10 cellular contexts compared by ENCODE assay signal in genomic region chr2:176830362-176830761, GRCh38.
DNase-seq lines count a peak whose midpoint lies in the region; ATAC-seq and TF ChIP-seq lines count a peak whose summit lies in the region.
"Had no signal": no experiment of that assay in that cellular context is flagged by ENCODE, and none has a peak within 500 bp of the region (broad histone marks: within the 10 kb centered on the region; RNA-seq: fewer than 3 reads in every experiment).

No MANE protein-coding gene starts in this region.

- POLR2A ChIA-PET in activated naive CD8-positive, alpha-beta T cell treated with anti-CD3 and anti-CD28 coated beads, Interleukin-2, amount 10 ng/mL, durations not matched to agents 7 days and 5 days (lab: Charles Lee): interaction anchor here (0.6 to 1.1 kb wide), 2 partner anchors 22 to 154 kb away, joined by 4 read pairs; no protein-coding TSS in a partner anchor

- TF ChIP-seq CTCF in BE2C (IDR thresholded peaks at IDR 0.05; ENCODE audit: low read depth, low read length): peak; percentile 36
- TF ChIP-seq CTCF in GM12864 (IDR thresholded peaks at IDR 0.05; ENCODE audit: low read depth, low read length, missing control alignments): peak; percentile 31

- no peaks in the 10 kb centered on the region for H3K9me3 ChIP-seq in BE2C
- H3K9me3 ChIP-seq: SJCRH30 had no signal

- H3K4me3 Mint-ChIP-seq in activated naive CD8-positive, alpha-beta T cell treated with anti-CD3 and anti-CD28 coated beads, Interleukin-2, amount 10 ng/mL, durations not matched to agents 7 days and 5 days: no peak overlapping the region
- no peak overlapping the region for H3K4me3 Mint-ChIP-seq in activated T-helper 17 cell treated with anti-CD3 and anti-CD28 coated beads, Interleukin-2, amount 50 U/mL, for 72 hours

- ATAC-seq in activated naive CD8-positive, alpha-beta T cell treated with anti-CD3 and anti-CD28 coated beads, Interleukin-2, amount 10 ng/mL, durations not matched to agents 7 days and 5 days (ENCODE audit: low read depth): peak; percentile 47
- ATAC-seq in activated T-helper 17 cell treated with anti-CD3 and anti-CD28 coated beads, Interleukin-2, amount 50 U/mL, for 72 hours (replicated peaks): no peak

- H3K27ac Mint-ChIP-seq in activated naive CD8-positive, alpha-beta T cell treated with anti-CD3 and anti-CD28 coated beads, Interleukin-2, amount 10 ng/mL, durations not matched to agents 7 days and 5 days: peak overlapping the region; percentile 68
- no peak overlapping the region for H3K27ac Mint-ChIP-seq in activated T-helper 17 cell treated with anti-CD3 and anti-CD28 coated beads, Interleukin-2, amount 50 U/mL, for 72 hours

- in situ Hi-C loops in ACHN (cut with HindIII; ENCODE audit: low pct_ligation_motif_present, low pct_unique_long_range_greater_than_20kb, low sequenced_read_pairs): no loop called here

- H3K9me3 Mint-ChIP-seq in activated naive CD8-positive, alpha-beta T cell treated with anti-CD3 and anti-CD28 coated beads, Interleukin-2, amount 10 ng/mL, durations not matched to agents 7 days and 5 days: no peaks in the 10 kb centered on the region
- no peaks in the 10 kb centered on the region for H3K9me3 Mint-ChIP-seq in activated T-helper 17 cell treated with anti-CD3 and anti-CD28 coated beads, Interleukin-2, amount 50 U/mL, for 72 hours

- H3K27me3 Mint-ChIP-seq in activated naive CD8-positive, alpha-beta T cell treated with anti-CD3 and anti-CD28 coated beads, Interleukin-2, amount 10 ng/mL, durations not matched to agents 7 days and 5 days: no peaks in the 10 kb centered on the region
- no peaks in the 10 kb centered on the region for H3K27me3 Mint-ChIP-seq in activated T-helper 17 cell treated with anti-CD3 and anti-CD28 coated beads, Interleukin-2, amount 50 U/mL, for 72 hours

- H3K27me3 ChIP-seq in BE2C: no peaks in the 10 kb centered on the region
- H3K27me3 ChIP-seq: SJCRH30 had no signal

- H3K36me3 Mint-ChIP-seq in activated naive CD8-positive, alpha-beta T cell treated with anti-CD3 and anti-CD28 coated beads, Interleukin-2, amount 10 ng/mL, durations not matched to agents 7 days and 5 days: peaks cover 3% of the 10 kb centered on the region
- no peaks in the 10 kb centered on the region for H3K36me3 Mint-ChIP-seq in activated T-helper 17 cell treated with anti-CD3 and anti-CD28 coated beads, Interleukin-2, amount 50 U/mL, for 72 hours (ENCODE audit: low read depth)

- peaks cover 33% of the 10 kb centered on the region for H3K4me1 Mint-ChIP-seq in activated naive CD8-positive, alpha-beta T cell treated with anti-CD3 and anti-CD28 coated beads, Interleukin-2, amount 10 ng/mL, durations not matched to agents 7 days and 5 days
- H3K4me1 Mint-ChIP-seq in activated T-helper 17 cell treated with anti-CD3 and anti-CD28 coated beads, Interleukin-2, amount 50 U/mL, for 72 hours: peaks cover 8% of the 10 kb centered on the region

- DNase-seq in BE2C (peak; percentile 30), GM12864 (ENCODE audit: low read depth) (no peak), NAMALWA (ENCODE audit: low spot score) (peak; percentile 55), ureter (ENCODE audit: low spot score) (no peak), mucosa of gallbladder (ENCODE audit: low spot score) (no peak), ACHN (no peak)
- no peak for DNase-seq in activated naive CD8-positive, alpha-beta T cell treated with anti-CD3 and anti-CD28 coated beads, Interleukin-2, amount 10 ng/mL, durations not matched to agents 7 days and 5 days

- H3K4me1 ChIP-seq in BE2C: no peaks in the 10 kb centered on the region
- H3K4me1 ChIP-seq: parathyroid adenoma, SJCRH30 had no signal

- no peak overlapping the region for H3K4me3 ChIP-seq in BE2C (ENCODE audit: low read depth, low read length)
- no peak overlapping the region for H3K4me3 ChIP-seq in GM12864 (ENCODE audit: low read depth, low read length)
- H3K4me3 ChIP-seq: SJCRH30 had no signal

- no peaks in the 10 kb centered on the region for H3K36me3 ChIP-seq in BE2C
- H3K36me3 ChIP-seq: SJCRH30 had no signal

Comparison
In these comparisons a context has a peak if more than half of its experiments do, and no peak if none do; other contexts are left out.
1. DNase-seq: peak in BE2C (single experiment) and NAMALWA (single experiment); none in GM12864 (single experiment), activated naive CD8-positive, alpha-beta T cell treated with anti-CD3 and anti-CD28 coated beads, Interleukin-2, amount 10 ng/mL, durations not matched to agents 7 days and 5 days (single experiment), ureter (single experiment), mucosa of gallbladder (single experiment) and ACHN (single experiment).